ENCODE assay signal across 19 cellular contexts in genomic region chr11:22208151-22208858, GRCh38. TPM values are rescaled to one million over a fixed set of nuclear protein-coding genes. Genes with fewer than 3 reads are reported as not detected.
"Had no signal": no experiment of that assay in that cellular context is flagged by ENCODE, and none has a peak within 500 bp of the region (broad histone marks: within the 10 kb centered on the region; RNA-seq: fewer than 3 reads in every experiment).

No MANE protein-coding gene starts in this region.

- DNase-seq: cortex of kidney; dorsolateral prefrontal cortex; effector CD8-positive, alpha-beta T cell; foreskin melanocyte; islet precursor cell; mesendoderm; naive thymus-derived CD4-positive, alpha-beta T cell; nephron progenitor cell; retina; sigmoid colon; small intestine; stimulated activated CD4-positive, alpha-beta T cell treated with anti-CD3 and anti-CD28 coated beads, Interleukin-4, amount 100 ng/mL, for 1 hour; stimulated activated CD8-positive, alpha-beta memory T cell treated with anti-CD3 and anti-CD28 coated beads, Interleukin-4, amount 100 ng/mL, for 48 hours; stimulated activated naive CD8-positive, alpha-beta T cell treated with anti-CD3 and anti-CD28 coated beads, Interleukin-15, Interleukin-2, amounts not matched to agents 100 U/mL and 50 U/mL, for 24 hours; transverse colon had no signal

- H3K4me3 ChIP-seq: dorsolateral prefrontal cortex, prostate gland, sigmoid colon, thoracic aorta, transverse colon had no signal

- H3K9me3 ChIP-seq: prostate gland, sigmoid colon, thoracic aorta, transverse colon had no signal

- H3K27ac ChIP-seq: parathyroid adenoma, prostate gland, sigmoid colon, thoracic aorta, transverse colon had no signal

- ATAC-seq: naive thymus-derived CD4-positive, alpha-beta T cell; stimulated activated effector memory CD8-positive, alpha-beta T cell treated with anti-CD3 and anti-CD28 coated beads, Interleukin-12 subunit alpha, Interleukin-12 subunit beta, amount 100 ng/mL, for 72 hours; stimulated activated naive CD8-positive, alpha-beta T cell treated with anti-CD3 and anti-CD28 coated beads, Interleukin-15, Interleukin-2, amounts not matched to agents 100 U/mL and 50 U/mL, for 24 hours had no signal

- H3K27me3 ChIP-seq: dorsolateral prefrontal cortex, sigmoid colon, transverse colon had no signal

- H3K36me3 ChIP-seq: prostate gland, sigmoid colon, thoracic aorta, transverse colon had no signal

- H3K4me1 ChIP-seq: parathyroid adenoma, prostate gland, transverse colon had no signal

RNA-seq across cellular contexts. Expression of gene ANO5, which starts 15.4 kb away (rescaled TPM):
- polyA plus RNA-seq: naive thymus-derived CD4-positive, alpha-beta T cell had no signal
